1 cellular context compared by ENCODE assay signal in the genomic region with DNA sequence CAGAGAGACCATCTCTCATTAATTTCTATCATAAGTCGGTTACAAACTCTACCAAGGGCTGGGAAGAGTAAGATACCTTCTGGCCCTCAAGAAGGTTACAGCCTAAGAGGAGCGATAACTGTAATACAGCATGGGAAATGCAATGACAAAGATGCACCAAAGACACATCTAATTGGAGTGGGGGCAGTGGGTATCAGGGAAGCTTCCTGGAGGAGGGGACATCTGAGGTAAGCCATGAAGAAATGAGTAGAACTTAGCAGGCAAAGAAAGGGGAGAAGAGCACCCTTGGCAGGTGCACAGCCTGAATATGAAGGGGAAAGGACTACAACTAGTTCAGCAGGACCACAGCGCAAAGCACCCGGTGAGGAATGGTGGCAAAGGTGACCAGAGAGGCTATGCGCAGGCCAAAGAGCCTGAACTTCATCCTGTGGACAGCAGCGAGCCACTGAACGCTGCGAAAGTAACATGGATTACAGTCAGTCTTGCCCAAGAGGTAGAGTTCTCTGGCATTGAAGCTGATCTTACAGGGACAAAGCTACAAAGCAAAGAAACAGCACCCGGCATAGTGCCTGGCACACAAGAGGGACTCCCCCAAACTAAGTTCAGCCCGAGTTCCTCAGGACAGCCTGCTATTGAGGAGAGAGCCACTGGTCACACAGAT.
TF ChIP-seq lines count a peak whose summit lies in the region.

No MANE protein-coding gene starts in this region.

TF ChIP-seq in GM23338, 12 proteins besides CTCF, POLR2A, EP300 and RAD21 (continued from another document):
- TF ChIP-seq, protein P1, sequence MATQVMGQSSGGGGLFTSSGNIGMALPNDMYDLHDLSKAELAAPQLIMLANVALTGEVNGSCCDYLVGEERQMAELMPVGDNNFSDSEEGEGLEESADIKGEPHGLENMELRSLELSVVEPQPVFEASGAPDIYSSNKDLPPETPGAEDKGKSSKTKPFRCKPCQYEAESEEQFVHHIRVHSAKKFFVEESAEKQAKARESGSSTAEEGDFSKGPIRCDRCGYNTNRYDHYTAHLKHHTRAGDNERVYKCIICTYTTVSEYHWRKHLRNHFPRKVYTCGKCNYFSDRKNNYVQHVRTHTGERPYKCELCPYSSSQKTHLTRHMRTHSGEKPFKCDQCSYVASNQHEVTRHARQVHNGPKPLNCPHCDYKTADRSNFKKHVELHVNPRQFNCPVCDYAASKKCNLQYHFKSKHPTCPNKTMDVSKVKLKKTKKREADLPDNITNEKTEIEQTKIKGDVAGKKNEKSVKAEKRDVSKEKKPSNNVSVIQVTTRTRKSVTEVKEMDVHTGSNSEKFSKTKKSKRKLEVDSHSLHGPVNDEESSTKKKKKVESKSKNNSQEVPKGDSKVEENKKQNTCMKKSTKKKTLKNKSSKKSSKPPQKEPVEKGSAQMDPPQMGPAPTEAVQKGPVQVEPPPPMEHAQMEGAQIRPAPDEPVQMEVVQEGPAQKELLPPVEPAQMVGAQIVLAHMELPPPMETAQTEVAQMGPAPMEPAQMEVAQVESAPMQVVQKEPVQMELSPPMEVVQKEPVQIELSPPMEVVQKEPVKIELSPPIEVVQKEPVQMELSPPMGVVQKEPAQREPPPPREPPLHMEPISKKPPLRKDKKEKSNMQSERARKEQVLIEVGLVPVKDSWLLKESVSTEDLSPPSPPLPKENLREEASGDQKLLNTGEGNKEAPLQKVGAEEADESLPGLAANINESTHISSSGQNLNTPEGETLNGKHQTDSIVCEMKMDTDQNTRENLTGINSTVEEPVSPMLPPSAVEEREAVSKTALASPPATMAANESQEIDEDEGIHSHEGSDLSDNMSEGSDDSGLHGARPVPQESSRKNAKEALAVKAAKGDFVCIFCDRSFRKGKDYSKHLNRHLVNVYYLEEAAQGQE (IDR thresholded peaks at IDR 0.05; ENCODE audit: unreplicated experiment), result no peak
- TF ChIP-seq EZH2 (IDR thresholded peaks at IDR 0.05; ENCODE audit: low read depth, unreplicated experiment) (no peak), STAT1 (IDR thresholded peaks at IDR 0.05; ENCODE audit: unreplicated experiment) (no peak), ZNF331 (CRISPR knock-in tag; IDR thresholded peaks at IDR 0.05; ENCODE audit: low read depth) (no peak), JUNB (IDR thresholded peaks at IDR 0.05; ENCODE audit: unreplicated experiment) (no peak)
- TF ChIP-seq, protein P2, sequence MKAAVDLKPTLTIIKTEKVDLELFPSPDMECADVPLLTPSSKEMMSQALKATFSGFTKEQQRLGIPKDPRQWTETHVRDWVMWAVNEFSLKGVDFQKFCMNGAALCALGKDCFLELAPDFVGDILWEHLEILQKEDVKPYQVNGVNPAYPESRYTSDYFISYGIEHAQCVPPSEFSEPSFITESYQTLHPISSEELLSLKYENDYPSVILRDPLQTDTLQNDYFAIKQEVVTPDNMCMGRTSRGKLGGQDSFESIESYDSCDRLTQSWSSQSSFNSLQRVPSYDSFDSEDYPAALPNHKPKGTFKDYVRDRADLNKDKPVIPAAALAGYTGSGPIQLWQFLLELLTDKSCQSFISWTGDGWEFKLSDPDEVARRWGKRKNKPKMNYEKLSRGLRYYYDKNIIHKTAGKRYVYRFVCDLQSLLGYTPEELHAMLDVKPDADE (IDR thresholded peaks at IDR 0.05), result no peak
